20 cellular contexts compared by ENCODE assay signal in the genomic region with DNA sequence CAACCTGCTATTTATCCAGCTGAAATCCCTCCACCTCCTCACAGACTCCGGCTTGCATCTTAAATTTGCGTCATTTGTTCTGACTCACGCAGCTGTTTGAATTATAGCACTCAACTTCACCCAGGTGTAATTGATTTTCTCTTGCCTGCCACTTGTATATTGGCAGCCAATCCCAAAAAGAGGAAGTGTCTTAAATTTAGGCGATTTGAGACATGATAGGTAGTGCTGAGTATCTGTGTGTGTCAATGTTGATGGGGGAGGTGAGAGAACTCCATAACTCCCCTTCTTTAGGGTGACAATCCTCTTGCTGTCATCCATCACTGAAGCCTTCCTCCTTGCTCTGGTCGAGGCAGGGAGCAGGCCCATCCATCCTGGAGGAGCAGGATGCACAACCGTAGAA.
"Had no signal": no experiment of that assay in that cellular context is flagged by ENCODE, and none has a peak within 500 bp of the region (broad histone marks: within the 10 kb centered on the region; RNA-seq: fewer than 3 reads in every experiment).

No MANE protein-coding gene starts in this region.

- H3K27me3 ChIP-seq: body of pancreas, cardiac muscle cell, heart left ventricle, ovary, right lobe of liver, tibial nerve had no signal

- H3K4me1 ChIP-seq: body of pancreas had no signal

- H3K36me3 ChIP-seq: cardiac muscle cell, heart left ventricle, ovary, right lobe of liver, tibial nerve had no signal

- H3K4me3 ChIP-seq: body of pancreas, cardiac muscle cell, heart left ventricle, ovary, right lobe of liver, tibial nerve had no signal

- H3K9me3 ChIP-seq: body of pancreas, heart left ventricle, ovary, right lobe of liver, tibial nerve had no signal

- H3K27ac ChIP-seq: body of pancreas, cardiac muscle cell, heart left ventricle, ovary, right lobe of liver had no signal

- DNase-seq: activated CD4-positive, alpha-beta T cell treated with anti-CD3 and anti-CD28 coated beads for 36 hours; activated CD4-positive, CD25-positive, alpha-beta regulatory T cell; activated CD8-positive, alpha-beta memory T cell treated with anti-CD3 and anti-CD28 coated beads, Interleukin-2, amount 10 ng/mL, durations not matched to agents 7 days and 5 days; activated CD8-positive, alpha-beta T cell treated with anti-CD3 and anti-CD28 coated beads, Interleukin-2, amount 10 ng/mL, durations not matched to agents 7 days and 5 days; activated naive CD4-positive, alpha-beta T cell treated with Interleukin-2 at 50 U/mL for 16 hours; activated T-cell treated with anti-CD3 and anti-CD28 coated beads, Interleukin-2, amount 50 U/mL, for 72 hours; anterior cingulate cortex; body of pancreas; cerebellar nuclear complex; cortex of kidney; effector memory CD8-positive, alpha-beta T cell; foreskin fibroblast; heart left ventricle; naive thymus-derived CD4-positive, alpha-beta T cell; ovary; right lobe of liver; stimulated activated CD4-positive, alpha-beta T cell treated with anti-CD3 and anti-CD28 coated beads, Interleukin-2, amount 100 ng/mL, for 48 hours; stimulated activated naive CD4-positive, alpha-beta T cell treated with Interleukin-2 at 50 U/mL for 16 hours had no signal

- ATAC-seq: activated CD4-positive, alpha-beta T cell treated with anti-CD3 and anti-CD28 coated beads for 36 hours; activated CD8-positive, alpha-beta memory T cell treated with anti-CD3 and anti-CD28 coated beads, Interleukin-2, amount 10 ng/mL, durations not matched to agents 7 days and 5 days; activated CD8-positive, alpha-beta T cell treated with anti-CD3 and anti-CD28 coated beads, Interleukin-2, amount 10 ng/mL, durations not matched to agents 7 days and 5 days; activated T-cell treated with anti-CD3 and anti-CD28 coated beads, Interleukin-2, amount 50 U/mL, for 72 hours; body of pancreas; effector memory CD8-positive, alpha-beta T cell; heart left ventricle; naive thymus-derived CD4-positive, alpha-beta T cell; right lobe of liver had no signal
